Comparison of ENCODE assay signal across 24 cellular contexts in the genomic region with DNA sequence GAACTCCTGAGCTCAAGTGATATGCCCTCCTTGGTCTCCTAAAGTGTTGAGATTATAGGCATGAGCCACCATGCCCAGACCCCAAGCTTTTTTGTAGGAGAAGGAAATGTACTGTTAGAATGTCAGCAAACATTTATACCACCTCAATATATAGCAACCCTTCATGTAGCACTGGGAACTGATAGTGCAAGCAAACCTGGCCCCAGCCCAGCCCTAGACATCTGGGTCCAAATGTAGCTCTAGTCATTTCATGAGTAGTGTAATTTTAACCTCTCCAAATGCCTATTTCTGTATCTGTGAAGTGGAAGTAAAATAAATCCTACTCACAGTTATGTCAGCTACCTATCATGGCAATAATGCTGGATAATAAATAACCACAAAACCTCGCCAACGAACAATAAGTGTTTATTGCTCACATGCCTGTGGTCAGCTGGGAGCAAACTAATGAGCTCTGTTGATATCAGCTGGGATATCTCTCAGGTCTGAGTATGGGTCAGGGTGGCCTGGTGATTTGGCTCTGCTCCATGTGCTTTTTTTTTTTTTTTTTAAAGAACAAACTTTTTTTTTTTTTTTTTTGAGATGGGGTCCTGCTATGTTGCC.
"Had no signal": no experiment of that assay in that cellular context is flagged by ENCODE, and none has a peak within 500 bp of the region (broad histone marks: within the 10 kb centered on the region; RNA-seq: fewer than 3 reads in every experiment).

No MANE protein-coding gene starts in this region.

- ATAC-seq: HepG2, Panc1, PC-3 had no signal

- H3K4me3 ChIP-seq: MG63 had no signal

- H3K36me3 ChIP-seq: MG63 had no signal

- DNase-seq: IMR-90, Karpas-422, KG1, MG63, NCI-H1092, NCI-H1105 treated with DMSO at 0.1 percent for 48 hours, NCI-H1417 treated with DMSO at 0.1 percent for 48 hours, NCI-H146, NCI-H187, NCI-H2081 treated with DMSO at 0.1 percent for 48 hours, NCI-H2171, NCI-H226, NCI-H446, NCI-H510A, NCI-H524 treated with DMSO at 0.1 percent for 48 hours, NCI-H69, NCI-H774, PC-3, SHP77, SK-N-SH, SW 1271, T-helper 1 cell had no signal

- H3K9me3 ChIP-seq: MG63, SK-N-SH had no signal
